ENCODE assay signal across 8 cellular contexts in genomic region chr6:11575408-11576033, GRCh38. TPM values are rescaled to one million over a fixed set of nuclear protein-coding genes. Genes with fewer than 3 reads are reported as not detected.
DNase-seq lines count a peak whose midpoint lies in the region; ATAC-seq, FAIRE-seq and TF ChIP-seq lines count a peak whose summit lies in the region.

No MANE protein-coding gene starts in this region.

- WGBS in GM12878 (ENCODE audit: insufficient coverage, insufficient replicate concordance, low lambda C conversion rate, missing lambda C conversion rate), result 36% methylated on average over 10 of the region's 10 CpGs
- 31 to 47% (median 41%) methylated on average over 10 of the region's 10 CpGs for WGBS in spleen, 5 donors

- RAD21 ChIA-PET in GM12878 (lab: Charles Lee; ENCODE audit: unreplicated experiment), result interaction anchor here (0.6 to 3.7 kb wide), 31 partner anchors 9 to 714 kb away, joined by 3 to 92 read pairs (median 4); partner anchors contain the start of genes EDN1 and SMIM13

- H3K4me1 ChIP-seq in GM12878 (ENCODE audit: control insufficient read depth, insufficient read depth, low read length), result no peaks in the 10 kb centered on the region; the same call in 1 of the 2 replicates
- peaks cover 0 to 19% (median 2%) of the 10 kb centered on the region in 6 donors for H3K4me1 ChIP-seq in spleen

- H3K27ac ChIP-seq in GM12878 (ENCODE audit: control insufficient read depth, insufficient read depth) (no peak overlapping the region), spleen (peak overlapping the region in 2 of 8 donors; percentile 35 to 66)

- FAIRE-seq in GM12878 (lab: Jason Lieb, UNC), result peak; percentile 99

- POLR2A ChIA-PET in GM12878 (lab: Charles Lee), result interaction anchor here (0.8 to 1.5 kb wide), 3 partner anchors 77 to 424 kb away, joined by 3 to 8 read pairs (median 3); no protein-coding TSS in a partner anchor

- H3K27me3 ChIP-seq in GM12878 (replicated peaks in 1 of 2; ENCODE audit: control insufficient read depth in 2 of 2, insufficient read depth in 2 of 2, low read length in 1 of 2) (no peaks in the 10 kb centered on the region), spleen (replicated peaks in 1 of 7) (no peaks in the 10 kb centered on the region)

- DNase-seq in activated gamma-delta T cell treated with Interleukin-2 at 50 U/mL for 16 hours (peak; percentile 29), activated gamma-delta T cell (lab: John Stamatoyannopoulos, UW) (no peak), NAMALWA (ENCODE audit: low spot score) (peak; percentile 82), SW 1271 (lab: John Stamatoyannopoulos, UW) (peak; percentile 24 to 87), GM12878 (ENCODE audit: low read depth, low spot score) (peak; percentile 74), iPS DF 19.7 (ENCODE audit: low read depth, low spot score) (peak; percentile 71), spleen (no peak)

- TF ChIP-seq POLR2A in GM12878 (IDR thresholded peaks at IDR 0.05; ENCODE audit: low read depth, low read length) (no peak), spleen (IDR thresholded peaks at IDR 0.05) (no peak)

- H3K79me2 ChIP-seq in GM12878 (ENCODE audit: control insufficient read depth, insufficient read depth, low read length), result no peaks in the 10 kb centered on the region

- TF ChIP-seq RAD21 in GM12878 (IDR thresholded peaks at IDR 0.05; ENCODE audit: insufficient read depth, low read depth, low read length), result peak; percentile 97

- TF ChIP-seq EP300 in GM12878 (IDR thresholded peaks at IDR 0.05; ENCODE audit: borderline replicate concordance in 1 of 2, control insufficient read depth in 1 of 2, low read depth in 2 of 2, low read length in 2 of 2), result no peak

- H4K20me1 ChIP-seq in GM12878 (ENCODE audit: control insufficient read depth, insufficient read depth), result no peaks in the 10 kb centered on the region

- no TSS peak for BruUV-seq in GM12878 (replicated peaks; lab: Mats Ljungman, UMichigan)

- intact Hi-C loops in GM12878 (cut with micrococcal nuclease; ENCODE audit: unreplicated experiment), result loop anchor here (1.0 to 5.0 kb wide), 5 partner anchors 38 to 621 kb away; partner anchors contain the start of gene TMEM170B
- intact Hi-C loops in spleen (cut with DNase I; ENCODE audit: low total_unique reads), result loop anchor here (10.0 kb wide), 1 partner anchor 431 kb away; no protein-coding TSS in a partner anchor

- in situ Hi-C loops in GM12878 (cut with MboI), result loop anchor here (5.0 to 10.0 kb wide), 2 partner anchors 431 to 618 kb away; no protein-coding TSS in a partner anchor

- H3K9me3 ChIP-seq in GM12878 (replicated peaks; ENCODE audit: control insufficient read depth, insufficient read depth, low read length), result no peaks in the 10 kb centered on the region
- H3K9me3 ChIP-seq in spleen, result no peaks in the 10 kb centered on the region

- no peak overlapping the region for H3K4me2 ChIP-seq in GM12878 (ENCODE audit: control insufficient read depth, insufficient read depth)

- no peak overlapping the region for H3K9ac ChIP-seq in GM12878 (ENCODE audit: control insufficient read depth, insufficient read depth, low read length)

- H3K4me3 ChIP-seq in GM12878 (no peak overlapping the region), spleen (peak overlapping the region in 1 of 8 donors; percentile 40)

- H3K36me3 ChIP-seq in GM12878 (ENCODE audit: control insufficient read depth in 2 of 2, insufficient read depth in 2 of 2, low read length in 1 of 2) (peaks cover 0 to 3% of the 10 kb centered on the region in 2 experiments; a peak in 1 of 4 replicates), spleen (peaks cover 0 to 5% (median 0%) of the 10 kb centered on the region in 6 donors)

- SMC1A ChIA-PET in GM12878 (lab: Charles Lee; ENCODE audit: uncharacterized antibody, unreplicated experiment), result interaction anchor here (0.5 to 3.7 kb wide), 51 partner anchors 9 to 1031 kb away, joined by 3 to 117 read pairs (median 4); no protein-coding TSS in a partner anchor

- CTCF ChIA-PET in GM12878 (lab: Yijun Ruan, JAX), result interaction anchor here (0.6 to 3.6 kb wide), 49 partner anchors 9 to 1097 kb away, joined by 3 to 159 read pairs (median 5); partner anchors contain the start of genes SMIM13 and TMEM170B

- H2AFZ ChIP-seq in GM12878 (ENCODE audit: control insufficient read depth, low read depth, low read length), result peak overlapping the region; percentile 72

- ATAC-seq in HG02588 (IDR thresholded peaks at IDR 0.05; ENCODE audit: unreplicated experiment) (peak; percentile 95), GM12878 (peak; percentile 100)

- TF ChIP-seq CTCF in GM12878 (IDR thresholded peaks at IDR 0.05 in 2 of 3, conservative IDR thresholded peaks at IDR 0.05 in 1 of 3; ENCODE audit: control insufficient read depth in 2 of 3, extremely low read depth in 1 of 3, insufficient read depth in 1 of 3, low read depth in 3 of 3, low read length in 3 of 3) (peak; percentile 92 to 99 (median 97); a peak in 5 of 6 replicates), spleen (IDR thresholded peaks at IDR 0.05 in 8 of 11, conservative IDR thresholded peaks at IDR 0.05 in 3 of 11) (peak; percentile 79 to 95 (median 85))

TF ChIP-seq in GM12878, 131 proteins besides CTCF, POLR2A, EP300 and RAD21 (continues in another document):
- TF ChIP-seq HSF1 (IDR thresholded peaks at IDR 0.05; ENCODE audit: low read depth, low read length) (no peak), KAT2A (conservative IDR thresholded peaks at IDR 0.05; ENCODE audit: control insufficient read depth, low read depth, low read length) (no peak), KDM1A (IDR thresholded peaks at IDR 0.05; ENCODE audit: borderline replicate concordance) (no peak), IRF4 (IDR thresholded peaks at IDR 0.05; ENCODE audit: low read depth, low read length) (0 out of 2 replicates have a peak, but pooled peaks have one; percentile 25), CEBPZ (IDR thresholded peaks at IDR 0.05; ENCODE audit: low read depth, low read length) (no peak)

RNA-seq across cellular contexts. Expression of gene TMEM170B, which starts 38.0 kb away (rescaled TPM):
- 3.6 TPM in 2 replicates for total RNA-seq in GM12878 (2013; cell fraction: nucleolus; rRNA removed)
- 4.7 and 6.0 TPM in 2 replicates for total RNA-seq in GM12878 (2014; rRNA removed)
- 5.5 and 5.9 TPM in 2 replicates for total RNA-seq in GM12878 (2014; rRNA removed; fragmentation: Illumina TruSeq; extraction: Trizol)
- 6.0 and 6.2 TPM in 2 replicates for total RNA-seq in GM12878 (2021)
- polyA plus RNA-seq in GM12878 (2011; ENCODE audit: low read depth), result 2.2 TPM
- polyA plus RNA-seq in GM12878 (2011; rRNA removed), result 10.3 and 18.0 TPM in 2 replicates
- 3.3 and 3.7 TPM in 2 replicates for polyA plus RNA-seq in GM12878 (2011; cell fraction: cytosol; rRNA removed)
- polyA plus RNA-seq in GM12878 (2011; cell fraction: nucleus; rRNA removed), result 4.2 TPM in 2 replicates
- polyA plus RNA-seq in GM12878 (2012), result 3.9 and 4.2 TPM in 2 replicates
- 6.3 and 9.2 TPM in 2 replicates for polyA plus RNA-seq in GM12878 (2014; fragmentation: Illumina TruSeq; extraction: Trizol)
- polyA plus RNA-seq in GM12878 (2014; fragmentation: Nextera tagmentation; extraction: Ambion mirVana), result 1 to 10 TPM; 1.6 to 1.8 TPM
- 3.1 and 3.8 TPM in 2 replicates for polyA plus RNA-seq in GM12878 (2014; rRNA removed)
- 1 to 10 TPM in 1 of 2 experiments, under 1 TPM in 1; 0.38 to 1.6 TPM for polyA plus RNA-seq in GM12878 (2016; fragmentation: Nextera tagmentation; extraction: Ambion mirVana)
- polyA minus RNA-seq in GM12878 (2011; rRNA and poly(A)+ RNA removed), result 12.0 and 17.3 TPM in 2 replicates
- polyA minus RNA-seq in GM12878 (2011; cell fraction: cytosol; rRNA and poly(A)+ RNA removed), result 4.7 and 6.0 TPM in 2 replicates
- 5.8 and 8.3 TPM in 2 replicates for polyA minus RNA-seq in GM12878 (2011; cell fraction: nucleus; rRNA and poly(A)+ RNA removed)
- total RNA-seq in spleen, result 10 to 100 TPM in 2 of 7 donors, 1 to 10 TPM in 5; 6.7 to 19.8 (median 9.2) TPM
- 1 to 10 TPM; 1.2 to 2.4 (median 1.4) TPM for polyA plus RNA-seq in spleen

Comparison
In these comparisons a context has a peak if more than half of its experiments do, and no peak if none do; other contexts are left out.
1. DNase-seq: peak in activated gamma-delta T cell treated with Interleukin-2 at 50 U/mL for 16 hours (single experiment), NAMALWA (single experiment), SW 1271 (2 of 2), GM12878 (single experiment) and iPS DF 19.7 (single experiment); none in activated gamma-delta T cell (single experiment) and spleen (single experiment).